1 cellular context compared by ENCODE assay signal in genomic region chr2:124915567-124915966, GRCh38.
TF ChIP-seq lines count a peak whose summit lies in the region.

No MANE protein-coding gene starts in this region.

TF ChIP-seq in GM12878, 131 proteins besides CTCF, POLR2A, EP300 and RAD21:
- TF ChIP-seq CREM (IDR thresholded peaks at IDR 0.05; ENCODE audit: low read depth) (no peak), SMC3 (IDR thresholded peaks at IDR 0.05; ENCODE audit: borderline replicate concordance, low read length) (peak; percentile 25; the same call in 1 of the 2 replicates), STAT3 (IDR thresholded peaks at IDR 0.05; ENCODE audit: low read depth, low read length) (no peak), NFIC (IDR thresholded peaks at IDR 0.05; ENCODE audit: low read depth, low read length) (no peak)
